Comparison of ENCODE assay signal across 1 cellular context in the genomic region with DNA sequence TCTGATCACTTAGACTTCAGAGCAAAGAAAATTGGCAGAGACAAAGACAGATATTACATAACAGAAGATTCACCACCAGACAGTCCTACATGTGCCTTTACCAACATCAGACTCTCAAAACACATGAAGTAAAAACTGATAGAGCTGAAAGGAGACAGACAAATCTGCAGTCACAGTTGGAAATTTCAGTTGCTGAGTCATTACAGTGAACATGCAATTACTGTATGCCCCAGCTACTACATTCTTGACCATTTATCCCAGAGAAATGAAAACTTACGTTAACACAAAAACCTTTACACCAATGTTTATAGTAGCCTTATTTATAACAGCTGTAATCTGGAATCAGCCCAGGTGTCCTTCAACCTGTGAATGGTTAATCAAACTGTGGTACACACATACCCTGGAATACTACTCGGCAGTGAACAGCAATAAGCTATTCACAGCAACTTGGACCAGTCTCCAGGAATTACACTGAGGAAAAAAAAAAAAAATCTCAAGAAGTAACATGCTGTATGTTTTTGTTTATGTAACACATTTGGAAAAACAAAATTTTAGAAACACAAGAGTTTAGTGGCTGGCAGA.
TF ChIP-seq lines count a peak whose summit lies in the region.

No MANE protein-coding gene starts in this region.

TF ChIP-seq in K562, 482 proteins besides CTCF, POLR2A, EP300 and RAD21 (continues in another document):
- TF ChIP-seq HMGN3 (IDR thresholded peaks at IDR 0.05; ENCODE audit: borderline replicate concordance, extremely low read depth, insufficient read length, low read depth, low read length), result no peak
- TF ChIP-seq RBM25 (IDR thresholded peaks at IDR 0.05; ENCODE audit: low read depth, low read length, severe bottlenecking), result peak; percentile 54
- TF ChIP-seq FOS (IDR thresholded peaks at IDR 0.05; ENCODE audit: extremely low read depth, insufficient read length), result no peak
- no peak for TF ChIP-seq ZNF586 (CRISPR knock-in tag; conservative IDR thresholded peaks at IDR 0.05)
- TF ChIP-seq, protein P1, sequence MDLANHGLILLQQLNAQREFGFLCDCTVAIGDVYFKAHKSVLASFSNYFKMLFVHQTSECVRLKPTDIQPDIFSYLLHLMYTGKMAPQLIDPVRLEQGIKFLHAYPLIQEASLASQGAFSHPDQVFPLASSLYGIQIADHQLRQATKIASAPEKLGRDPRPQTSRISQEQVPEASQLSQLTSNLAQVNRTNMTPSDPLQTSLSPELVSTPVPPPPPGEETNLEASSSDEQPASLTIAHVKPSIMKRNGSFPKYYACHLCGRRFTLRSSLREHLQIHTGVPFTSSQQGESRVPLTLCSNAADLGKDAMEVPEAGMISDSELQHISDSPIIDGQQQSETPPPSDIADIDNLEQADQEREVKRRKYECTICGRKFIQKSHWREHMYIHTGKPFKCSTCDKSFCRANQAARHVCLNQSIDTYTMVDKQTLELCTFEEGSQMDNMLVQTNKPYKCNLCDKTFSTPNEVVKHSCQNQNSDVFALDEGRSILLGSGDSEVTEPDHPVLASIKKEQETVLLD (IDR thresholded peaks at IDR 0.05), result no peak
- no peak for TF ChIP-seq SRSF1 (IDR thresholded peaks at IDR 0.05; ENCODE audit: low read depth, low read length)
- no peak for TF ChIP-seq GATAD2A (IDR thresholded peaks at IDR 0.05)
- TF ChIP-seq, protein P2, sequence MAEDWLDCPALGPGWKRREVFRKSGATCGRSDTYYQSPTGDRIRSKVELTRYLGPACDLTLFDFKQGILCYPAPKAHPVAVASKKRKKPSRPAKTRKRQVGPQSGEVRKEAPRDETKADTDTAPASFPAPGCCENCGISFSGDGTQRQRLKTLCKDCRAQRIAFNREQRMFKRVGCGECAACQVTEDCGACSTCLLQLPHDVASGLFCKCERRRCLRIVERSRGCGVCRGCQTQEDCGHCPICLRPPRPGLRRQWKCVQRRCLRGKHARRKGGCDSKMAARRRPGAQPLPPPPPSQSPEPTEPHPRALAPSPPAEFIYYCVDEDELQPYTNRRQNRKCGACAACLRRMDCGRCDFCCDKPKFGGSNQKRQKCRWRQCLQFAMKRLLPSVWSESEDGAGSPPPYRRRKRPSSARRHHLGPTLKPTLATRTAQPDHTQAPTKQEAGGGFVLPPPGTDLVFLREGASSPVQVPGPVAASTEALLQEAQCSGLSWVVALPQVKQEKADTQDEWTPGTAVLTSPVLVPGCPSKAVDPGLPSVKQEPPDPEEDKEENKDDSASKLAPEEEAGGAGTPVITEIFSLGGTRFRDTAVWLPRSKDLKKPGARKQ (CRISPR knock-in tag; IDR thresholded peaks at IDR 0.05), result no peak
- TF ChIP-seq CEBPB (tag; IDR thresholded peaks at IDR 0.05), result no peak
- TF ChIP-seq HMG20B (CRISPR knock-in tag; IDR thresholded peaks at IDR 0.05), result no peak
- TF ChIP-seq ZNF3 (CRISPR knock-in tag; IDR thresholded peaks at IDR 0.05), result no peak
- TF ChIP-seq ZNF316 (IDR thresholded peaks at IDR 0.05), result peak; percentile 95
- TF ChIP-seq ARNT (IDR thresholded peaks at IDR 0.05), result 0 out of 4 replicates have a peak, but pooled peaks of 1 of the 2 experiments have one; percentile 35
- 0 out of 2 replicates have a peak, but pooled peaks have one; percentile 5 for TF ChIP-seq JUND (IDR thresholded peaks at IDR 0.05; ENCODE audit: borderline replicate concordance, low read depth, low read length)
- TF ChIP-seq JUND (tag; IDR thresholded peaks at IDR 0.05; ENCODE audit: borderline replicate concordance, low read depth, low read length), result peak; percentile 43; the same call in 1 of the 3 replicates
- TF ChIP-seq, protein P3, sequence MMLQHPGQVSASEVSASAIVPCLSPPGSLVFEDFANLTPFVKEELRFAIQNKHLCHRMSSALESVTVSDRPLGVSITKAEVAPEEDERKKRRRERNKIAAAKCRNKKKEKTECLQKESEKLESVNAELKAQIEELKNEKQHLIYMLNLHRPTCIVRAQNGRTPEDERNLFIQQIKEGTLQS (IDR thresholded peaks at IDR 0.05), result peak; percentile 52
- TF ChIP-seq, protein P3 (CRISPR knock-in tag; conservative IDR thresholded peaks at IDR 0.05), result no peak
- TF ChIP-seq SRSF7 (optimal IDR thresholded peaks at IDR 0.05; ENCODE audit: low read depth, low read length), result no peak
- no peak for TF ChIP-seq NR1H2 (CRISPR knock-in tag; IDR thresholded peaks at IDR 0.05)
- TF ChIP-seq STAT5A (IDR thresholded peaks at IDR 0.05; ENCODE audit: borderline replicate concordance, low read length), result no peak
- TF ChIP-seq SMAD4 (CRISPR knock-in tag; conservative IDR thresholded peaks at IDR 0.05), result no peak
- peak; percentile 25; the same call in 1 of the 2 replicates for TF ChIP-seq ARID1B (IDR thresholded peaks at IDR 0.05)
- TF ChIP-seq HNRNPUL1 (IDR thresholded peaks at IDR 0.05; ENCODE audit: low read length), result no peak
- TF ChIP-seq, protein P4, sequence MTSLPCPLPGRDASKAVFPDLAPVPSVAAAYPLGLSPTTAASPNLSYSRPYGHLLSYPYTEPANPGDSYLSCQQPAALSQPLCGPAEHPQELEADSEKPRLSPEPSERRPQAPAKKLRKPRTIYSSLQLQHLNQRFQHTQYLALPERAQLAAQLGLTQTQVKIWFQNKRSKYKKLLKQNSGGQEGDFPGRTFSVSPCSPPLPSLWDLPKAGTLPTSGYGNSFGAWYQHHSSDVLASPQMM (CRISPR knock-in tag; IDR thresholded peaks at IDR 0.05), result no peak
- no peak for TF ChIP-seq ZNF232 (CRISPR knock-in tag; IDR thresholded peaks at IDR 0.05)
- TF ChIP-seq MAFK (IDR thresholded peaks at IDR 0.05; ENCODE audit: low read length), result peak; percentile 67; the same call in 1 of the 2 replicates
- no peak for TF ChIP-seq ESRRA (IDR thresholded peaks at IDR 0.05; ENCODE audit: borderline replicate concordance, low read depth)
- no peak for TF ChIP-seq RFX1 (IDR thresholded peaks at IDR 0.05)
- no peak for TF ChIP-seq ZNF282 (CRISPR knock-in tag; IDR thresholded peaks at IDR 0.05)
- no peak for TF ChIP-seq CCNT2 (IDR thresholded peaks at IDR 0.05; ENCODE audit: borderline replicate concordance, extremely low read depth, insufficient read length, low read depth, low read length)
- TF ChIP-seq STAG1 (CRISPR knock-in tag; IDR thresholded peaks at IDR 0.05; ENCODE audit: borderline replicate concordance), result no peak
- no peak for TF ChIP-seq ILF3 (IDR thresholded peaks at IDR 0.05; ENCODE audit: borderline replicate concordance)
- no peak for TF ChIP-seq CBFB (CRISPR knock-in tag; IDR thresholded peaks at IDR 0.05)
- TF ChIP-seq, protein P5, sequence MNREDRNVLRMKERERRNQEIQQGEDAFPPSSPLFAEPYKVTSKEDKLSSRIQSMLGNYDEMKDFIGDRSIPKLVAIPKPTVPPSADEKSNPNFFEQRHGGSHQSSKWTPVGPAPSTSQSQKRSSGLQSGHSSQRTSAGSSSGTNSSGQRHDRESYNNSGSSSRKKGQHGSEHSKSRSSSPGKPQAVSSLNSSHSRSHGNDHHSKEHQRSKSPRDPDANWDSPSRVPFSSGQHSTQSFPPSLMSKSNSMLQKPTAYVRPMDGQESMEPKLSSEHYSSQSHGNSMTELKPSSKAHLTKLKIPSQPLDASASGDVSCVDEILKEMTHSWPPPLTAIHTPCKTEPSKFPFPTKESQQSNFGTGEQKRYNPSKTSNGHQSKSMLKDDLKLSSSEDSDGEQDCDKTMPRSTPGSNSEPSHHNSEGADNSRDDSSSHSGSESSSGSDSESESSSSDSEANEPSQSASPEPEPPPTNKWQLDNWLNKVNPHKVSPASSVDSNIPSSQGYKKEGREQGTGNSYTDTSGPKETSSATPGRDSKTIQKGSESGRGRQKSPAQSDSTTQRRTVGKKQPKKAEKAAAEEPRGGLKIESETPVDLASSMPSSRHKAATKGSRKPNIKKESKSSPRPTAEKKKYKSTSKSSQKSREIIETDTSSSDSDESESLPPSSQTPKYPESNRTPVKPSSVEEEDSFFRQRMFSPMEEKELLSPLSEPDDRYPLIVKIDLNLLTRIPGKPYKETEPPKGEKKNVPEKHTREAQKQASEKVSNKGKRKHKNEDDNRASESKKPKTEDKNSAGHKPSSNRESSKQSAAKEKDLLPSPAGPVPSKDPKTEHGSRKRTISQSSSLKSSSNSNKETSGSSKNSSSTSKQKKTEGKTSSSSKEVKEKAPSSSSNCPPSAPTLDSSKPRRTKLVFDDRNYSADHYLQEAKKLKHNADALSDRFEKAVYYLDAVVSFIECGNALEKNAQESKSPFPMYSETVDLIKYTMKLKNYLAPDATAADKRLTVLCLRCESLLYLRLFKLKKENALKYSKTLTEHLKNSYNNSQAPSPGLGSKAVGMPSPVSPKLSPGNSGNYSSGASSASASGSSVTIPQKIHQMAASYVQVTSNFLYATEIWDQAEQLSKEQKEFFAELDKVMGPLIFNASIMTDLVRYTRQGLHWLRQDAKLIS (CRISPR knock-in tag; IDR thresholded peaks at IDR 0.05), result no peak
- no peak for TF ChIP-seq CBX5 (IDR thresholded peaks at IDR 0.05; ENCODE audit: borderline replicate concordance, low read depth)
- no peak for TF ChIP-seq TBP (optimal IDR thresholded peaks at IDR 0.05; ENCODE audit: low read depth, low read length)
- TF ChIP-seq ZEB2 (IDR thresholded peaks at IDR 0.05), result no peak
- TF ChIP-seq, protein P6, sequence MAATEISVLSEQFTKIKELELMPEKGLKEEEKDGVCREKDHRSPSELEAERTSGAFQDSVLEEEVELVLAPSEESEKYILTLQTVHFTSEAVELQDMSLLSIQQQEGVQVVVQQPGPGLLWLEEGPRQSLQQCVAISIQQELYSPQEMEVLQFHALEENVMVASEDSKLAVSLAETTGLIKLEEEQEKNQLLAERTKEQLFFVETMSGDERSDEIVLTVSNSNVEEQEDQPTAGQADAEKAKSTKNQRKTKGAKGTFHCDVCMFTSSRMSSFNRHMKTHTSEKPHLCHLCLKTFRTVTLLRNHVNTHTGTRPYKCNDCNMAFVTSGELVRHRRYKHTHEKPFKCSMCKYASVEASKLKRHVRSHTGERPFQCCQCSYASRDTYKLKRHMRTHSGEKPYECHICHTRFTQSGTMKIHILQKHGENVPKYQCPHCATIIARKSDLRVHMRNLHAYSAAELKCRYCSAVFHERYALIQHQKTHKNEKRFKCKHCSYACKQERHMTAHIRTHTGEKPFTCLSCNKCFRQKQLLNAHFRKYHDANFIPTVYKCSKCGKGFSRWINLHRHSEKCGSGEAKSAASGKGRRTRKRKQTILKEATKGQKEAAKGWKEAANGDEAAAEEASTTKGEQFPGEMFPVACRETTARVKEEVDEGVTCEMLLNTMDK (IDR thresholded peaks at IDR 0.05; ENCODE audit: borderline replicate concordance, insufficient read depth, low read depth, low read length, poor library complexity, severe bottlenecking), result no peak
- no peak for TF ChIP-seq ZNF12 (CRISPR knock-in tag; IDR thresholded peaks at IDR 0.05)
- TF ChIP-seq MYBL2 (IDR thresholded peaks at IDR 0.05; ENCODE audit: low read depth), result no peak
- TF ChIP-seq MYBL2 (CRISPR knock-in tag; IDR thresholded peaks at IDR 0.05; ENCODE audit: borderline replicate concordance), result no peak
- TF ChIP-seq SMARCB1 (IDR thresholded peaks at IDR 0.05; ENCODE audit: insufficient read length, low read depth), result no peak
- TF ChIP-seq U2AF1 (optimal IDR thresholded peaks at IDR 0.05; ENCODE audit: low read depth, low read length), result no peak
- TF ChIP-seq THRAP3 (IDR thresholded peaks at IDR 0.05; ENCODE audit: borderline replicate concordance), result no peak
- no peak for TF ChIP-seq CEBPG (CRISPR knock-in tag; IDR thresholded peaks at IDR 0.05)
- TF ChIP-seq CEBPG (tag; conservative IDR thresholded peaks at IDR 0.05 in 1 of 2, IDR thresholded peaks at IDR 0.05 in 1 of 2), result no peak
- no peak for TF ChIP-seq ZBTB1 (CRISPR knock-in tag; IDR thresholded peaks at IDR 0.05; ENCODE audit: borderline replicate concordance, low read depth)
- TF ChIP-seq ZNF696 (CRISPR knock-in tag; conservative IDR thresholded peaks at IDR 0.05), result no peak
- TF ChIP-seq GTF2A2 (tag; IDR thresholded peaks at IDR 0.05), result no peak
- no peak for TF ChIP-seq NR2C1 (IDR thresholded peaks at IDR 0.05)
- no peak for TF ChIP-seq NR2C1 (tag; IDR thresholded peaks at IDR 0.05)
- TF ChIP-seq, protein P7, sequence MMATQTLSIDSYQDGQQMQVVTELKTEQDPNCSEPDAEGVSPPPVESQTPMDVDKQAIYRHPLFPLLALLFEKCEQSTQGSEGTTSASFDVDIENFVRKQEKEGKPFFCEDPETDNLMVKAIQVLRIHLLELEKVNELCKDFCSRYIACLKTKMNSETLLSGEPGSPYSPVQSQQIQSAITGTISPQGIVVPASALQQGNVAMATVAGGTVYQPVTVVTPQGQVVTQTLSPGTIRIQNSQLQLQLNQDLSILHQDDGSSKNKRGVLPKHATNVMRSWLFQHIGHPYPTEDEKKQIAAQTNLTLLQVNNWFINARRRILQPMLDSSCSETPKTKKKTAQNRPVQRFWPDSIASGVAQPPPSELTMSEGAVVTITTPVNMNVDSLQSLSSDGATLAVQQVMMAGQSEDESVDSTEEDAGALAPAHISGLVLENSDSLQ (IDR thresholded peaks at IDR 0.05), result no peak
- TF ChIP-seq PHB2 (IDR thresholded peaks at IDR 0.05; ENCODE audit: low read depth), result no peak
